23 cellular contexts compared by ENCODE assay signal in the genomic region with DNA sequence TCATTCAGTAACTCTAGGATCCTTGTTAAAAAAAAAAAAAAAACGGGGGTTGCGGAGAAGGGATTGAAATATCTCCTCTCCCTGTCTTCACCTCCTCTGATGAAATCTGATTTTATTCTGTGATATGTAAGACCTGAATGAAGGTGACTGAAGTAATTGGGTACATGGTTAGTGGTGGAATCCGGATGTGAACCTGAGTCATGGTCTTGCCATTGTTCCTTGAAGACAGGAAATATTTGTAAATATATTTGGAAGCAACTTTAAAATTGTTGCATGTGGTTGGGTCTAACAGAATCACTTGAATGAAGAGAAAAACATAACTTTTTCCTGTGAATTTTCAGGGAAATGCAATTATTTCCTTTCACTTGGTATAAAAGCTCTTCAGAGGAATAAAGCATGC. TPM values are rescaled to one million over a fixed set of nuclear protein-coding genes. Genes with fewer than 3 reads are reported as not detected.
"Had no signal": no experiment of that assay in that cellular context is flagged by ENCODE, and none has a peak within 500 bp of the region (broad histone marks: within the 10 kb centered on the region; RNA-seq: fewer than 3 reads in every experiment).

No MANE protein-coding gene starts in this region.

- H3K4me3 ChIP-seq: adrenal gland, gastrocnemius medialis, heart left ventricle, left ventricle myocardium inferior had no signal

- H3K27me3 ChIP-seq: adrenal gland, gastrocnemius medialis had no signal

- H3K36me3 ChIP-seq: adrenal gland, gastrocnemius medialis, heart left ventricle, left ventricle myocardium inferior had no signal

- H3K27ac Mint-ChIP-seq: activated CD4-positive, alpha-beta T cell treated with anti-CD3 and anti-CD28 coated beads, Interleukin-2, amount 10 ng/mL, durations not matched to agents 7 days and 5 days; activated CD8-positive, alpha-beta T cell treated with anti-CD3 and anti-CD28 coated beads, Interleukin-2, amount 10 ng/mL, durations not matched to agents 7 days and 5 days; activated naive CD4-positive, alpha-beta T cell treated with anti-CD3 and anti-CD28 coated beads, Interleukin-2, amount 50 U/mL, for 72 hours; effector memory CD8-positive, alpha-beta T cell; nephron had no signal

- H3K4me3 Mint-ChIP-seq: activated CD4-positive, alpha-beta T cell treated with anti-CD3 and anti-CD28 coated beads, Interleukin-2, amount 10 ng/mL, durations not matched to agents 7 days and 5 days; activated CD8-positive, alpha-beta T cell treated with anti-CD3 and anti-CD28 coated beads, Interleukin-2, amount 10 ng/mL, durations not matched to agents 7 days and 5 days; activated T-cell treated with anti-CD3 and anti-CD28 coated beads, Interleukin-2, amount 50 U/mL, for 4 hours; effector memory CD8-positive, alpha-beta T cell; nephron had no signal

- H3K4me1 ChIP-seq: gastrocnemius medialis had no signal

- FAIRE-seq: astrocyte had no signal

- ATAC-seq: activated CD4-positive, CD25-positive, alpha-beta regulatory T cell treated with anti-CD3 and anti-CD28 coated beads, Interleukin-2, amount 50 U/mL, for 24 hours; activated CD8-positive, alpha-beta T cell treated with anti-CD3 and anti-CD28 coated beads, Interleukin-2, amount 10 ng/mL, durations not matched to agents 7 days and 5 days; activated naive CD4-positive, alpha-beta T cell treated with anti-CD3 and anti-CD28 coated beads, Interleukin-2, amount 50 U/mL, for 72 hours; activated T-cell treated with anti-CD3 and anti-CD28 coated beads, Interleukin-2, amount 50 U/mL, for 4 hours; effector memory CD8-positive, alpha-beta T cell; gastrocnemius medialis; heart left ventricle had no signal

- H3K4me1 Mint-ChIP-seq: nephron had no signal

- H3K9me3 Mint-ChIP-seq: activated naive CD4-positive, alpha-beta T cell treated with anti-CD3 and anti-CD28 coated beads, Interleukin-2, amount 50 U/mL, for 72 hours; activated T-cell treated with anti-CD3 and anti-CD28 coated beads, Interleukin-2, amount 50 U/mL, for 4 hours; effector memory CD8-positive, alpha-beta T cell had no signal

- H3K9me3 ChIP-seq: adrenal gland, gastrocnemius medialis, heart left ventricle, left ventricle myocardium inferior had no signal

- DNase-seq: activated CD4-positive, alpha-beta T cell treated with anti-CD3 and anti-CD28 coated beads, Interleukin-2, amount 10 ng/mL, durations not matched to agents 7 days and 5 days; activated CD8-positive, alpha-beta T cell treated with anti-CD3 and anti-CD28 coated beads, Interleukin-2, amount 10 ng/mL, durations not matched to agents 7 days and 5 days; activated effector memory CD4-positive, alpha-beta T cell treated with anti-CD3 and anti-CD28 coated beads, Interleukin-2, amount 50 U/mL, for 16 hours; activated T-cell treated with anti-CD3 and anti-CD28 coated beads, Interleukin-2, amount 50 U/mL, for 4 hours; adrenal gland; effector memory CD8-positive, alpha-beta T cell; gastrocnemius medialis; heart left ventricle; kidney glomerular epithelial cell; left ventricle myocardium inferior; mammary epithelial cell; nucleus accumbens; stimulated activated CD4-positive, alpha-beta T cell treated with anti-CD3 and anti-CD28 coated beads, Interleukin-12 subunit alpha, Interleukin-12 subunit beta, amount 100 ng/mL, for 4 hours; stimulated activated CD4-positive, alpha-beta T cell treated with anti-CD3 and anti-CD28 coated beads, Interleukin-1b, Interleukin-23, amount 100 ng/mL, for 48 hours; stimulated activated CD8-positive, alpha-beta memory T cell treated with anti-CD3 and anti-CD28 coated beads, Interleukin-4, amount 100 ng/mL, for 48 hours; stimulated activated naive CD4-positive, alpha-beta T cell had no signal

- H3K27ac ChIP-seq: adrenal gland, gastrocnemius medialis, heart left ventricle, left ventricle myocardium inferior had no signal

- H3K36me3 Mint-ChIP-seq: activated naive CD4-positive, alpha-beta T cell treated with anti-CD3 and anti-CD28 coated beads, Interleukin-2, amount 50 U/mL, for 72 hours had no signal

RNA-seq across cellular contexts. Expression of a gene that starts 3.0 kb away (rescaled TPM):
- total RNA-seq: activated CD8-positive, alpha-beta T cell treated with anti-CD3 and anti-CD28 coated beads, Interleukin-2, amount 10 ng/mL, durations not matched to agents 7 days and 5 days; dermis microvascular lymphatic vessel endothelial cell; gastrocnemius medialis; left ventricle myocardium inferior had no signal
- polyA plus RNA-seq: heart left ventricle had no signal

RNA-seq across cellular contexts. Expression of a gene that starts 49.3 kb away (rescaled TPM):
- total RNA-seq: activated CD4-positive, alpha-beta T cell treated with anti-CD3 and anti-CD28 coated beads, Interleukin-2, amount 10 ng/mL, durations not matched to agents 7 days and 5 days; activated CD8-positive, alpha-beta T cell treated with anti-CD3 and anti-CD28 coated beads, Interleukin-2, amount 10 ng/mL, durations not matched to agents 7 days and 5 days; astrocyte; dermis microvascular lymphatic vessel endothelial cell; epithelial cell of proximal tubule; fibroblast of lung; gastrocnemius medialis had no signal
